In the genomic region with DNA sequence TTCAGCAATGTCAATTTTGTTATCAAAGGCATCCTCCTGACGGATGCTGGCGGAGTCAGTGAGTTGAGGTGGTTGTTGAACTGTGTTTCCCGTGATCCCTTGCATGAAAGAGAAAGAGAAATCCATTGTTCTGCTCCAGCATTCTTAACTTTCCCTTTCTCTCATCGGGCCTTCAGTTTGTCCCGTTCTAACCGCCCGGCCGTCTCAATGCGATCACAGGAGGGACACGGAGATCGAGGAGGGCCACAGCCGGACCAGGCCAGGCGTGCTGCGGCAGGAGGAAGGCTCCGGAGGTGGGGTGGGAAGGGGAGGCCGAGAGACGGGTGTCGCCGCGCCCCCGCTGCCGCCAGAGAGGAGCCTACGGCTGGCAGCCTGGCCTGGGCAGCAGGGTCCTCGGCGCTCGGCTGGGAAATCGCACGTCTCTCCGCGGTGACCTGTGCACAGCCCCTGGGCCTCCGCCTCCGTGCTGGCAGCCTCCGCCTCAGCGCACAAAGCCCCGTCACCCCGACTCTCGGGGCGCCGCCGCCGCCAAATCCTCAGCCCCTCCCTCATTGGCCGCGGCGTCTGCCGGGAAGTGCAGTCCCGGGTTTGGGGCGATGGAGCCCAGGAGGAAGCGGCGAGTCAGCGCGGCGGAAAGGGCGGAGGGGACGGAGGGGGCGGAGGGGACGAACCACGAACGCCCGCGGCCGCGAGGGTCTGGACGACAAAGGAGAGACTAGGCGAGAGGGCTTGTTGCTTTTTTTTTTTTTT, we compare ENCODE assay signal across 8 cellular contexts. TPM values are rescaled to one million over a fixed set of nuclear protein-coding genes. Genes with fewer than 3 reads are reported as not detected.
DNase-seq lines count a peak whose midpoint lies in the region; ATAC-seq and TF ChIP-seq lines count a peak whose summit lies in the region.

No MANE protein-coding gene starts in this region.

- peaks cover 3% of the 10 kb centered on the region for H3K27me3 Mint-ChIP-seq in CD4-positive, alpha-beta T cell
- H3K27me3 Mint-ChIP-seq in activated CD8-positive, alpha-beta memory T cell treated with anti-CD3 and anti-CD28 coated beads, Interleukin-2, amount 10 ng/mL, durations not matched to agents 7 days and 5 days = peaks cover 30% of the 10 kb centered on the region
- peaks cover under 1 to 18% of the 10 kb centered on the region in 2 donors for H3K27me3 Mint-ChIP-seq in effector memory CD8-positive, alpha-beta T cell
- peaks cover 2% of the 10 kb centered on the region for H3K27me3 Mint-ChIP-seq in memory B cell

- peak overlapping the region; percentile 92 for H3K27ac Mint-ChIP-seq in CD4-positive, alpha-beta T cell
- peak overlapping the region; percentile 97 for H3K27ac Mint-ChIP-seq in activated CD8-positive, alpha-beta memory T cell treated with anti-CD3 and anti-CD28 coated beads, Interleukin-2, amount 10 ng/mL, durations not matched to agents 7 days and 5 days
- peak overlapping the region; percentile 91 to 95 for H3K27ac Mint-ChIP-seq in effector memory CD8-positive, alpha-beta T cell
- peak overlapping the region; percentile 97 for H3K27ac Mint-ChIP-seq in memory B cell

- peaks cover 6% of the 10 kb centered on the region for H3K4me1 Mint-ChIP-seq in CD4-positive, alpha-beta T cell (ENCODE audit: low read depth)
- peaks cover 12% of the 10 kb centered on the region for H3K4me1 Mint-ChIP-seq in activated CD8-positive, alpha-beta memory T cell treated with anti-CD3 and anti-CD28 coated beads, Interleukin-2, amount 10 ng/mL, durations not matched to agents 7 days and 5 days
- peaks cover 6 to 8% of the 10 kb centered on the region in 2 donors for H3K4me1 Mint-ChIP-seq in effector memory CD8-positive, alpha-beta T cell (ENCODE audit: low read depth in 2 of 2)
- H3K4me1 Mint-ChIP-seq in memory B cell = peaks cover 8% of the 10 kb centered on the region

- intact Hi-C loops in CD4-positive, alpha-beta T cell (cut with DNase I, micrococcal nuclease) = loop anchor here in 1 of 2 experiments (1.0 kb wide), 1 partner anchor 58 kb away; a partner anchor contains a TSS

- CTCF ChIA-PET in CD4-positive, alpha-beta T cell (lab: Charles Lee) = interaction anchor here (0.5 to 1.1 kb wide), 2 partner anchors 26 to 46 kb away, joined by 3 read pairs; no protein-coding TSS in a partner anchor
- CTCF ChIA-PET in activated CD8-positive, alpha-beta memory T cell treated with anti-CD3 and anti-CD28 coated beads, Interleukin-2, amount 10 ng/mL, durations not matched to agents 7 days and 5 days (lab: Charles Lee) = interaction anchor here (0.7 to 2.0 kb wide), 2 partner anchors 12 to 26 kb away, joined by 3 to 6 read pairs; no protein-coding TSS in a partner anchor

- H3K9me3 ChIP-seq in CD4-positive, alpha-beta T cell (ENCODE audit: control insufficient read depth, low read length) = no peaks in the 10 kb centered on the region

- ATAC-seq in CD4-positive, alpha-beta T cell (ENCODE audit: poor library complexity) = peak; percentile 87
- peak; percentile 94 for ATAC-seq in activated CD8-positive, alpha-beta memory T cell treated with anti-CD3 and anti-CD28 coated beads, Interleukin-2, amount 10 ng/mL, durations not matched to agents 7 days and 5 days
- peak; percentile 90 for ATAC-seq in effector memory CD8-positive, alpha-beta T cell (replicated peaks)
- peak; percentile 87 for ATAC-seq in memory B cell (ENCODE audit: low read depth)

- no peaks in the 10 kb centered on the region for H3K36me3 Mint-ChIP-seq in CD4-positive, alpha-beta T cell (ENCODE audit: low read depth)
- peaks cover 2% of the 10 kb centered on the region for H3K36me3 Mint-ChIP-seq in activated CD8-positive, alpha-beta memory T cell treated with anti-CD3 and anti-CD28 coated beads, Interleukin-2, amount 10 ng/mL, durations not matched to agents 7 days and 5 days
- H3K36me3 Mint-ChIP-seq in effector memory CD8-positive, alpha-beta T cell (ENCODE audit: insufficient read depth) = peaks cover 8% of the 10 kb centered on the region
- no peaks in the 10 kb centered on the region for H3K36me3 Mint-ChIP-seq in memory B cell

- peak; percentile 53 to 78 (median 67) for DNase-seq in CD4-positive, alpha-beta T cell
- DNase-seq in GM20000 (ENCODE audit: low spot score) (peak; percentile 89), NCI-H2171 (lab: John Stamatoyannopoulos, UW) (peak; percentile 24), memory B cell (ENCODE audit: low spot score in 2 of 2) (peak; percentile 56 to 65), NCI-H345 (lab: John Stamatoyannopoulos, UW) (no peak)
- DNase-seq in activated CD8-positive, alpha-beta memory T cell treated with anti-CD3 and anti-CD28 coated beads, Interleukin-2, amount 10 ng/mL, durations not matched to agents 7 days and 5 days = peak; percentile 86
- peak; percentile 60 to 71 (median 63) for DNase-seq in effector memory CD8-positive, alpha-beta T cell
- peak; percentile 48 to 74 (median 65) for DNase-seq in stimulated activated CD4-positive, alpha-beta T cell treated with anti-CD3 and anti-CD28 coated beads, TNF-alpha, amount 100 ng/mL, for 48 hours (ENCODE audit: low read depth in 3 of 3)

- POLR2A ChIA-PET in CD4-positive, alpha-beta T cell (lab: Charles Lee) = interaction anchor here (1.2 kb wide), 1 partner anchor 360 kb away, joined by 3 read pairs; no protein-coding TSS in a partner anchor

- peak overlapping the region; percentile 98 for H3K4me3 Mint-ChIP-seq in CD4-positive, alpha-beta T cell
- peak overlapping the region; percentile 87 for H3K4me3 Mint-ChIP-seq in activated CD8-positive, alpha-beta memory T cell treated with anti-CD3 and anti-CD28 coated beads, Interleukin-2, amount 10 ng/mL, durations not matched to agents 7 days and 5 days
- peak overlapping the region; percentile 87 to 98 for H3K4me3 Mint-ChIP-seq in effector memory CD8-positive, alpha-beta T cell
- peak overlapping the region; percentile 100 for H3K4me3 Mint-ChIP-seq in memory B cell

- TF ChIP-seq CTCF in CD4-positive, alpha-beta T cell (IDR thresholded peaks at IDR 0.05) = no peak
- no peak for TF ChIP-seq CTCF in GM20000 (IDR thresholded peaks at IDR 0.05; ENCODE audit: extremely low read depth, missing control alignments)

- no peaks in the 10 kb centered on the region for H3K27me3 ChIP-seq in CD4-positive, alpha-beta T cell (ENCODE audit: control insufficient read depth, insufficient read depth, low read length)

- no peaks in the 10 kb centered on the region for H3K9me3 Mint-ChIP-seq in CD4-positive, alpha-beta T cell
- H3K9me3 Mint-ChIP-seq in activated CD8-positive, alpha-beta memory T cell treated with anti-CD3 and anti-CD28 coated beads, Interleukin-2, amount 10 ng/mL, durations not matched to agents 7 days and 5 days (ENCODE audit: low read depth) = no peaks in the 10 kb centered on the region
- H3K9me3 Mint-ChIP-seq in effector memory CD8-positive, alpha-beta T cell = no peaks in the 10 kb centered on the region
- no peaks in the 10 kb centered on the region for H3K9me3 Mint-ChIP-seq in memory B cell

- peak overlapping the region; percentile 89 for H3K27ac ChIP-seq in CD4-positive, alpha-beta T cell (ENCODE audit: low read depth, low read length)

RNA-seq across cellular contexts. Expression of a gene that starts 38.1 kb away (rescaled TPM):
- total RNA-seq in CD4-positive, alpha-beta T cell = not detected
- not detected for total RNA-seq in activated CD8-positive, alpha-beta memory T cell treated with anti-CD3 and anti-CD28 coated beads, Interleukin-2, amount 10 ng/mL, durations not matched to agents 7 days and 5 days

RNA-seq across cellular contexts. Expression of a gene that starts 58.3 kb away (rescaled TPM):
- 10 to 100 TPM; 10.6 to 12.6 TPM for total RNA-seq in CD4-positive, alpha-beta T cell
- total RNA-seq in activated CD8-positive, alpha-beta memory T cell treated with anti-CD3 and anti-CD28 coated beads, Interleukin-2, amount 10 ng/mL, durations not matched to agents 7 days and 5 days = 1 to 10 TPM; 5.6 to 6.0 TPM

RNA-seq across cellular contexts. Expression of a gene that starts 58.8 kb away (rescaled TPM):
- under 1 TPM; 0.41 to 0.50 TPM for total RNA-seq in CD4-positive, alpha-beta T cell
- total RNA-seq in activated CD8-positive, alpha-beta memory T cell treated with anti-CD3 and anti-CD28 coated beads, Interleukin-2, amount 10 ng/mL, durations not matched to agents 7 days and 5 days = 1 to 10 TPM in 1 of 2 experiments, under 1 TPM in 1; 0.54 to 1.3 TPM

RNA-seq across cellular contexts. Expression of a gene that starts 59.7 kb away (rescaled TPM):
- total RNA-seq in CD4-positive, alpha-beta T cell = not detected
- not detected for total RNA-seq in activated CD8-positive, alpha-beta memory T cell treated with anti-CD3 and anti-CD28 coated beads, Interleukin-2, amount 10 ng/mL, durations not matched to agents 7 days and 5 days
